Comparison of ENCODE assay signal across 16 cellular contexts in the genomic region with DNA sequence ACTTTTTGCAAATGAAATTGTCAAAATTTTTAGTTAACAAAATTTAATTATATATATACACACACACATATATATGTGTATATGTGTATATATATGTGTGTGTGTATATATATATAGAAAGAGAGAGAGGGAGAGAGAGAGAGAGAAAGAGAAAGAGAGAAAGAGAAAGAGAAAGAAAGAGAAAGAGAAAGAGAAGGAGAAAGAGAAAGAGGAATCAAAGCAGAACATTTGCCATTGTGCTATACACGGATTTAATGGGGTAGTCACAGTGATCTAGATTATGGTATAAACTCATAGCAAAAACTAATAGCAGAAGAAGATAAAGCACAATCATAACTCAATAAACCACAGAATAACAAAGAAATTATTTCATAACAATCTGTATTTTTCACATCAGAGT.
DNase-seq lines count a peak whose midpoint lies in the region; ATAC-seq and TF ChIP-seq lines count a peak whose summit lies in the region.
"Had no signal": no experiment of that assay in that cellular context is flagged by ENCODE, and none has a peak within 500 bp of the region (broad histone marks: within the 10 kb centered on the region; RNA-seq: fewer than 3 reads in every experiment).

No MANE protein-coding gene starts in this region.

- no peak overlapping the region for H4K91ac ChIP-seq in mesenchymal stem cell (ENCODE audit: low read length)

- H3K27ac ChIP-seq in sigmoid colon (peak overlapping the region; percentile 63 to 96 (median 82)), mesenchymal stem cell (ENCODE audit: low read length, poor library complexity, severe bottlenecking) (no peak overlapping the region)
- H3K27ac ChIP-seq: BLaER1, KMS-11 had no signal

- H3K18ac ChIP-seq in mesenchymal stem cell (ENCODE audit: low read depth in 1 of 2, low read length in 2 of 2) = no peak overlapping the region

- no peak overlapping the region for H2AFZ ChIP-seq in mesenchymal stem cell (ENCODE audit: low read depth, low read length)

- intact Hi-C loops in sigmoid colon (cut with DNase I) = no loop called here

- H3K36me3 ChIP-seq in endocrine pancreas (ENCODE audit: control insufficient read depth, insufficient read depth, low read length) (no peaks in the 10 kb centered on the region), sigmoid colon (peaks cover 5 to 76% (median 6%) of the 10 kb centered on the region in 4 donors), mesenchymal stem cell (ENCODE audit: control insufficient read depth in 1 of 2, insufficient read depth in 2 of 2, low read depth in 1 of 2, low read length in 2 of 2) (peaks cover 11 to 86% of the 10 kb centered on the region in 2 experiments)

- H2BK120ac ChIP-seq in mesenchymal stem cell (ENCODE audit: low read depth, low read length) = no peak overlapping the region

- H2BK5ac ChIP-seq in mesenchymal stem cell (ENCODE audit: low read depth, low read length, poor library complexity, severe bottlenecking) = no peak overlapping the region

- H3K9ac ChIP-seq in endocrine pancreas (ENCODE audit: control insufficient read depth, insufficient read depth, low read length) = no peak overlapping the region
- no peak overlapping the region for H3K9ac ChIP-seq in mesenchymal stem cell (ENCODE audit: low read length)
- H3K9ac ChIP-seq: BLaER1, KMS-11 had no signal

- no peak overlapping the region for H3K14ac ChIP-seq in mesenchymal stem cell (ENCODE audit: low read length in 2 of 2)

- H3K4me3 ChIP-seq in endocrine pancreas (ENCODE audit: control insufficient read depth, insufficient read depth, low read length) = peak overlapping the region; percentile 36
- H3K4me3 ChIP-seq in sigmoid colon = no peak overlapping the region
- no peak overlapping the region for H3K4me3 ChIP-seq in mesenchymal stem cell (ENCODE audit: insufficient read depth in 1 of 2, low read depth in 1 of 2, low read length in 2 of 2)
- H3K4me3 ChIP-seq: BLaER1, MG63 had no signal

- no peak overlapping the region for H3K23ac ChIP-seq in mesenchymal stem cell (ENCODE audit: low read length in 2 of 2)

- H3K4ac ChIP-seq in mesenchymal stem cell (ENCODE audit: low read depth in 1 of 2, low read length in 2 of 2) = no peak overlapping the region

- TF ChIP-seq POLR2A in sigmoid colon (IDR thresholded peaks at IDR 0.05) = no peak

- TF ChIP-seq CTCF in sigmoid colon (IDR thresholded peaks at IDR 0.05) = no peak

- H3K4me2 ChIP-seq in mesenchymal stem cell (ENCODE audit: low read length, poor library complexity, severe bottlenecking) = no peak overlapping the region
- H3K4me2 ChIP-seq: BLaER1, KMS-11 had no signal

- H3K79me1 ChIP-seq in mesenchymal stem cell (replicated peaks; ENCODE audit: low read length, poor library complexity, severe bottlenecking) = peaks cover 22% of the 10 kb centered on the region

- TF ChIP-seq EP300 in sigmoid colon (IDR thresholded peaks at IDR 0.05) = no peak

- H3K27me3 ChIP-seq in endocrine pancreas (ENCODE audit: control insufficient read depth, insufficient read depth, low read length) (no peaks in the 10 kb centered on the region), sigmoid colon (no peaks in the 10 kb centered on the region), mesenchymal stem cell (ENCODE audit: control insufficient read depth in 1 of 2, insufficient read depth in 1 of 2, low read length in 2 of 2) (no peaks in the 10 kb centered on the region)
- H3K27me3 ChIP-seq: BLaER1, MG63 had no signal

- no peak overlapping the region for H4K8ac ChIP-seq in mesenchymal stem cell (ENCODE audit: low read length)

- H2AK5ac ChIP-seq in mesenchymal stem cell (ENCODE audit: low read length, severe bottlenecking) = no peak overlapping the region

- 36 to 44% methylated on average over 1 of the region's 1 CpG for WGBS in sigmoid colon, 2 donors
- WGBS in mesenchymal stem cell = no CpG with 5 or more reads among the region's 1 CpG

- DNase-seq in sigmoid colon (no peak), mesenchymal stem cell (no peak)
- no peak for DNase-seq in activated CD8-positive, alpha-beta memory T cell treated with anti-CD3 and anti-CD28 coated beads, Interleukin-2, amount 50 U/mL, for 4 hours
- DNase-seq: CD8-positive, alpha-beta memory T cell; GF-D8; HCEC 1CT; MG63; NCI-H1930; NCI-H2171 treated with DMSO at 0.1 percent for 48 hours; NCI-H82 had no signal

- H3K4me1 ChIP-seq in endocrine pancreas (ENCODE audit: control insufficient read depth, insufficient read depth, low read length) (peaks cover 40% of the 10 kb centered on the region), sigmoid colon (peaks cover 0 to 96% (median 65%) of the 10 kb centered on the region in 4 donors), mesenchymal stem cell (ENCODE audit: control insufficient read depth, insufficient read depth, low read depth, low read length) (no peaks in the 10 kb centered on the region)
- H3K4me1 ChIP-seq: BLaER1 had no signal

- no peak overlapping the region for H2BK15ac ChIP-seq in mesenchymal stem cell (ENCODE audit: low read depth, poor library complexity, severe bottlenecking)

- H2BK12ac ChIP-seq in mesenchymal stem cell (ENCODE audit: low read length in 2 of 2) = no peak overlapping the region

- H3K9me3 ChIP-seq in endocrine pancreas (ENCODE audit: control insufficient read depth, low read length) (no peaks in the 10 kb centered on the region), sigmoid colon (no peaks in the 10 kb centered on the region), mesenchymal stem cell (ENCODE audit: control insufficient read depth, low read length) (no peaks in the 10 kb centered on the region)
- H3K9me3 ChIP-seq: BLaER1, MG63 had no signal

- ATAC-seq in GM21423 (IDR thresholded peaks at IDR 0.05; ENCODE audit: unreplicated experiment) = peak; percentile 51
- peak; percentile 55 for ATAC-seq in HG02610 (IDR thresholded peaks at IDR 0.05; ENCODE audit: unreplicated experiment)
- ATAC-seq in HG03097 (IDR thresholded peaks at IDR 0.05; ENCODE audit: low FRiP score, unreplicated experiment) = no peak
